Comparison of ENCODE assay signal across 2 cellular contexts in genomic region chr16:11683140-11683539, GRCh38.
TF ChIP-seq lines count a peak whose summit lies in the region.

No MANE protein-coding gene starts in this region.

TF ChIP-seq in WTC11, 78 proteins besides CTCF, POLR2A, EP300 and RAD21 (continued from another document):
- TF ChIP-seq, protein P1, sequence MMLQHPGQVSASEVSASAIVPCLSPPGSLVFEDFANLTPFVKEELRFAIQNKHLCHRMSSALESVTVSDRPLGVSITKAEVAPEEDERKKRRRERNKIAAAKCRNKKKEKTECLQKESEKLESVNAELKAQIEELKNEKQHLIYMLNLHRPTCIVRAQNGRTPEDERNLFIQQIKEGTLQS (CRISPR knock-in tag; conservative IDR thresholded peaks at IDR 0.05): no peak
- TF ChIP-seq FOXP4 (CRISPR knock-in tag; IDR thresholded peaks at IDR 0.05) (no peak), ZNF396 (CRISPR knock-in tag; IDR thresholded peaks at IDR 0.05; ENCODE audit: borderline replicate concordance) (no peak), ZNF263 (CRISPR knock-in tag; IDR thresholded peaks at IDR 0.05; ENCODE audit: low read depth) (no peak), GRHL2 (CRISPR knock-in tag; IDR thresholded peaks at IDR 0.05; ENCODE audit: insufficient replicate concordance, severe bottlenecking) (no peak), ZBTB43 (CRISPR knock-in tag; IDR thresholded peaks at IDR 0.05) (no peak), OVOL2 (CRISPR knock-in tag; IDR thresholded peaks at IDR 0.05; ENCODE audit: borderline replicate concordance) (no peak), IRF2 (CRISPR knock-in tag; IDR thresholded peaks at IDR 0.05; ENCODE audit: borderline replicate concordance, low read depth) (no peak), ZNF317 (CRISPR knock-in tag; IDR thresholded peaks at IDR 0.05; ENCODE audit: borderline replicate concordance, low read depth) (no peak), SMAD3 (CRISPR knock-in tag; IDR thresholded peaks at IDR 0.05; ENCODE audit: borderline replicate concordance) (no peak), TCF7 (CRISPR knock-in tag; IDR thresholded peaks at IDR 0.05; ENCODE audit: low read depth) (no peak)
- TF ChIP-seq, protein P2, sequence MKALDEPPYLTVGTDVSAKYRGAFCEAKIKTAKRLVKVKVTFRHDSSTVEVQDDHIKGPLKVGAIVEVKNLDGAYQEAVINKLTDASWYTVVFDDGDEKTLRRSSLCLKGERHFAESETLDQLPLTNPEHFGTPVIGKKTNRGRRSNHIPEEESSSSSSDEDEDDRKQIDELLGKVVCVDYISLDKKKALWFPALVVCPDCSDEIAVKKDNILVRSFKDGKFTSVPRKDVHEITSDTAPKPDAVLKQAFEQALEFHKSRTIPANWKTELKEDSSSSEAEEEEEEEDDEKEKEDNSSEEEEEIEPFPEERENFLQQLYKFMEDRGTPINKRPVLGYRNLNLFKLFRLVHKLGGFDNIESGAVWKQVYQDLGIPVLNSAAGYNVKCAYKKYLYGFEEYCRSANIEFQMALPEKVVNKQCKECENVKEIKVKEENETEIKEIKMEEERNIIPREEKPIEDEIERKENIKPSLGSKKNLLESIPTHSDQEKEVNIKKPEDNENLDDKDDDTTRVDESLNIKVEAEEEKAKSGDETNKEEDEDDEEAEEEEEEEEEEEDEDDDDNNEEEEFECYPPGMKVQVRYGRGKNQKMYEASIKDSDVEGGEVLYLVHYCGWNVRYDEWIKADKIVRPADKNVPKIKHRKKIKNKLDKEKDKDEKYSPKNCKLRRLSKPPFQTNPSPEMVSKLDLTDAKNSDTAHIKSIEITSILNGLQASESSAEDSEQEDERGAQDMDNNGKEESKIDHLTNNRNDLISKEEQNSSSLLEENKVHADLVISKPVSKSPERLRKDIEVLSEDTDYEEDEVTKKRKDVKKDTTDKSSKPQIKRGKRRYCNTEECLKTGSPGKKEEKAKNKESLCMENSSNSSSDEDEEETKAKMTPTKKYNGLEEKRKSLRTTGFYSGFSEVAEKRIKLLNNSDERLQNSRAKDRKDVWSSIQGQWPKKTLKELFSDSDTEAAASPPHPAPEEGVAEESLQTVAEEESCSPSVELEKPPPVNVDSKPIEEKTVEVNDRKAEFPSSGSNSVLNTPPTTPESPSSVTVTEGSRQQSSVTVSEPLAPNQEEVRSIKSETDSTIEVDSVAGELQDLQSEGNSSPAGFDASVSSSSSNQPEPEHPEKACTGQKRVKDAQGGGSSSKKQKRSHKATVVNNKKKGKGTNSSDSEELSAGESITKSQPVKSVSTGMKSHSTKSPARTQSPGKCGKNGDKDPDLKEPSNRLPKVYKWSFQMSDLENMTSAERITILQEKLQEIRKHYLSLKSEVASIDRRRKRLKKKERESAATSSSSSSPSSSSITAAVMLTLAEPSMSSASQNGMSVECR (CRISPR knock-in tag; IDR thresholded peaks at IDR 0.05; ENCODE audit: borderline replicate concordance): no peak

TF ChIP-seq in HepG2, 621 proteins besides CTCF, POLR2A, EP300 and RAD21 (continued from another document):
- TF ChIP-seq PRDM4 (CRISPR knock-in tag; IDR thresholded peaks at IDR 0.05; ENCODE audit: borderline replicate concordance) (no peak), ZNF331 (CRISPR knock-in tag; IDR thresholded peaks at IDR 0.05) (no peak), ZBTB49 (CRISPR knock-in tag; IDR thresholded peaks at IDR 0.05; ENCODE audit: borderline replicate concordance) (no peak), DZIP1 (CRISPR knock-in tag; IDR thresholded peaks at IDR 0.05) (peak; percentile 46; the same call in 1 of the 2 replicates), ZSCAN30 (CRISPR knock-in tag; IDR thresholded peaks at IDR 0.05) (no peak)
- TF ChIP-seq, protein P3, sequence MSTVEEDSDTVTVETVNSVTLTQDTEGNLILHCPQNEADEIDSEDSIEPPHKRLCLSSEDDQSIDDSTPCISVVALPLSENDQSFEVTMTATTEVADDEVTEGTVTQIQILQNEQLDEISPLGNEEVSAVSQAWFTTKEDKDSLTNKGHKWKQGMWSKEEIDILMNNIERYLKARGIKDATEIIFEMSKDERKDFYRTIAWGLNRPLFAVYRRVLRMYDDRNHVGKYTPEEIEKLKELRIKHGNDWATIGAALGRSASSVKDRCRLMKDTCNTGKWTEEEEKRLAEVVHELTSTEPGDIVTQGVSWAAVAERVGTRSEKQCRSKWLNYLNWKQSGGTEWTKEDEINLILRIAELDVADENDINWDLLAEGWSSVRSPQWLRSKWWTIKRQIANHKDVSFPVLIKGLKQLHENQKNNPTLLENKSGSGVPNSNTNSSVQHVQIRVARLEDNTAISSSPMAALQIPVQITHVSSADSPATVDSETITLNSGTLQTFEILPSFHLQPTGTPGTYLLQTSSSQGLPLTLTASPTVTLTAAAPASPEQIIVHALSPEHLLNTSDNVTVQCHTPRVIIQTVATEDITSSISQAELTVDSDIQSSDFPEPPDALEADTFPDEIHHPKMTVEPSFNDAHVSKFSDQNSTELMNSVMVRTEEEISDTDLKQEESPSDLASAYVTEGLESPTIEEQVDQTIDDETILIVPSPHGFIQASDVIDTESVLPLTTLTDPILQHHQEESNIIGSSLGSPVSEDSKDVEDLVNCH (CRISPR knock-in tag; IDR thresholded peaks at IDR 0.05): no peak
